25 cellular contexts compared by ENCODE assay signal in genomic region chr13:19592657-19593175, GRCh38. TPM values are rescaled to one million over a fixed set of nuclear protein-coding genes. Genes with fewer than 3 reads are reported as not detected.
"Had no signal": no experiment of that assay in that cellular context is flagged by ENCODE, and none has a peak within 500 bp of the region (broad histone marks: within the 10 kb centered on the region; RNA-seq: fewer than 3 reads in every experiment).

No MANE protein-coding gene starts in this region.

- H3K9me3 ChIP-seq: gastroesophageal sphincter, heart left ventricle, ovary, prostate gland, right atrium auricular region, thyroid gland, upper lobe of right lung had no signal

- H3K27me3 ChIP-seq: heart left ventricle, ovary, right atrium auricular region, thyroid gland had no signal

- ATAC-seq: gastroesophageal sphincter, heart left ventricle, left cardiac atrium, natural killer cell, upper lobe of right lung had no signal

- DNase-seq: activated CD4-positive, alpha-beta T cell treated with anti-CD3 and anti-CD28 coated beads for 4 hours; activated CD4-positive, alpha-beta T cell treated with anti-CD3 and anti-CD28 coated beads, Interleukin-2, amount 50 U/mL, for 48 hours; activated CD4-positive, CD25-positive, alpha-beta regulatory T cell; activated CD8-positive, alpha-beta memory T cell treated with anti-CD3 and anti-CD28 coated beads, Interleukin-2, amount 50 U/mL, for 48 hours; activated naive CD4-positive, alpha-beta T cell treated with anti-CD3 and anti-CD28 coated beads for 36 hours; activated naive CD8-positive, alpha-beta T cell treated with anti-CD3 and anti-CD28 coated beads, Interleukin-2, amount 10 ng/mL, durations not matched to agents 7 days and 5 days; activated T-cell treated with anti-CD3 and anti-CD28 coated beads, Interleukin-2, amount 50 U/mL, for 48 hours; amniotic stem cell; cortex of kidney; endodermal cell; heart left ventricle; left cardiac atrium; midbrain; natural killer cell; ovary; stimulated activated CD4-positive, alpha-beta T cell treated with anti-CD3 and anti-CD28 coated beads, Interleukin-1b, Interleukin-23, amount 100 ng/mL, for 48 hours; T-helper 2 cell; thyroid gland; upper lobe of right lung had no signal

- H3K27ac ChIP-seq: gastroesophageal sphincter, heart left ventricle, ovary, prostate gland, right atrium auricular region, thyroid gland, upper lobe of right lung had no signal

- H3K36me3 ChIP-seq: gastroesophageal sphincter, heart left ventricle, ovary, prostate gland, right atrium auricular region, thyroid gland, upper lobe of right lung had no signal

- H3K4me3 ChIP-seq: gastroesophageal sphincter, heart left ventricle, ovary, prostate gland, right atrium auricular region, thyroid gland, upper lobe of right lung had no signal

- H3K4me1 ChIP-seq: gastroesophageal sphincter, heart left ventricle, prostate gland, right atrium auricular region, thyroid gland, upper lobe of right lung had no signal

RNA-seq across cellular contexts. Expression of gene TPTE2, which starts 31.4 kb away (rescaled TPM):
- total RNA-seq: activated CD8-positive, alpha-beta memory T cell treated with anti-CD3 and anti-CD28 coated beads for 36 hours; activated naive CD4-positive, alpha-beta T cell treated with anti-CD3 and anti-CD28 coated beads for 36 hours; activated naive CD8-positive, alpha-beta T cell treated with anti-CD3 and anti-CD28 coated beads, Interleukin-2, amount 10 ng/mL, durations not matched to agents 7 days and 5 days; cerebellum; endodermal cell; gastroesophageal sphincter; heart left ventricle; left cardiac atrium; liver; right atrium auricular region; thyroid gland; upper lobe of right lung had no signal
- polyA plus RNA-seq: heart left ventricle, liver had no signal
